Comparison of ENCODE assay signal across 14 cellular contexts in genomic region chr10:11822031-11822756, GRCh38. TPM values are rescaled to one million over a fixed set of nuclear protein-coding genes. Genes with fewer than 3 reads are reported as not detected.
A peak's percentile ranks its signal among the peaks of the same experiment; 100 is the strongest.
DNase-seq lines count a peak whose midpoint lies in the region; ATAC-seq, FAIRE-seq and TF ChIP-seq lines count a peak whose summit lies in the region.
"Had no signal": no experiment of that assay in that cellular context is flagged by ENCODE, and none has a peak within 500 bp of the region (broad histone marks: within the 10 kb centered on the region; RNA-seq: fewer than 3 reads in every experiment).

No MANE protein-coding gene starts in this region.

- peak overlapping the region; percentile 92 to 93; a peak in 5 of 6 replicates for H3K27ac ChIP-seq in A549
- H3K27ac ChIP-seq: uterus had no signal

- CTCF ChIA-PET in A549 (lab: Yijun Ruan, JAX): interaction anchor here (0.6 to 4.9 kb wide), 7 partner anchors 13 to 164 kb away, joined by 3 to 77 read pairs (median 4); no protein-coding TSS in a partner anchor

- peak overlapping the region; percentile 85 for H3K4me2 ChIP-seq in A549

- no peak overlapping the region for H3K27ac Mint-ChIP-seq in activated T-helper 17 cell treated with anti-CD3 and anti-CD28 coated beads, Interleukin-2, amount 50 U/mL, for 72 hours

- POLR2A ChIA-PET in A549 (lab: Yijun Ruan, JAX): interaction anchor here (0.6 to 1.2 kb wide), 3 partner anchors 9 to 29 kb away, joined by 3 to 4 read pairs (median 3); no protein-coding TSS in a partner anchor

- H3K27me3 Mint-ChIP-seq in activated T-helper 17 cell treated with anti-CD3 and anti-CD28 coated beads, Interleukin-2, amount 50 U/mL, for 72 hours: peaks cover 35% of the 10 kb centered on the region

- peaks cover 34% of the 10 kb centered on the region for H3K4me1 ChIP-seq in A549
- H3K4me1 ChIP-seq: uterus had no signal

- no peak for TF ChIP-seq POLR2A in A549 (IDR thresholded peaks at IDR 0.05; ENCODE audit: low read length)

- WGBS in A549 (ENCODE audit: missing lambda C conversion rate): 51% methylated on average over 5 of the region's 5 CpGs

- H3K4me3 ChIP-seq in A549: no peak overlapping the region

- H3K9me3 Mint-ChIP-seq in activated T-helper 17 cell treated with anti-CD3 and anti-CD28 coated beads, Interleukin-2, amount 50 U/mL, for 72 hours: no peaks in the 10 kb centered on the region

- TF ChIP-seq RAD21 in A549 (conservative IDR thresholded peaks at IDR 0.05 in 1 of 2, IDR thresholded peaks at IDR 0.05 in 1 of 2): no peak

- DNase-seq in A549 (ENCODE audit: low read depth in 1 of 2, low spot score in 1 of 2) (no peak), ELR (ENCODE audit: low read depth) (peak; percentile 62), kidney tubule cell (ENCODE audit: low spot score) (peak; percentile 85), hypothalamus (lab: John Stamatoyannopoulos, UW) (no peak)
- no peak for DNase-seq in activated CD4-positive, CD25-positive, alpha-beta regulatory T cell (lab: John Stamatoyannopoulos, UW)
- DNase-seq in stimulated activated naive CD4-positive, alpha-beta T cell (lab: John Stamatoyannopoulos, UW): no peak
- DNase-seq: KG1, NCI-H1694, NCI-H2171, NCI-H748 treated with DMSO at 0.1 percent for 48 hours, sigmoid colon had no signal

- no peak for FAIRE-seq in A549 (lab: Jason Lieb, UNC)

- H3K9me3 ChIP-seq in A549: no peaks in the 10 kb centered on the region
- H3K9me3 ChIP-seq: sigmoid colon, uterus had no signal

- H3K4me1 Mint-ChIP-seq in activated T-helper 17 cell treated with anti-CD3 and anti-CD28 coated beads, Interleukin-2, amount 50 U/mL, for 72 hours: peaks cover 5% of the 10 kb centered on the region

- no peak for TF ChIP-seq CTCF in A549 (IDR thresholded peaks at IDR 0.05)

- no peak for ATAC-seq in A549
- no peak for ATAC-seq in activated T-helper 17 cell treated with anti-CD3 and anti-CD28 coated beads, Interleukin-2, amount 50 U/mL, for 72 hours (replicated peaks)
- ATAC-seq in HG02970 (IDR thresholded peaks at IDR 0.05; ENCODE audit: low FRiP score, unreplicated experiment): no peak

- H3K36me3 Mint-ChIP-seq in activated T-helper 17 cell treated with anti-CD3 and anti-CD28 coated beads, Interleukin-2, amount 50 U/mL, for 72 hours (ENCODE audit: low read depth): no peaks in the 10 kb centered on the region

- peak overlapping the region; percentile 28 for H3K4me3 Mint-ChIP-seq in activated T-helper 17 cell treated with anti-CD3 and anti-CD28 coated beads, Interleukin-2, amount 50 U/mL, for 72 hours

- TF ChIP-seq EP300 in A549 (IDR thresholded peaks at IDR 0.05): no peak

TF ChIP-seq in A549, 52 proteins besides CTCF, POLR2A, EP300 and RAD21:
- TF ChIP-seq E2F6 (IDR thresholded peaks at IDR 0.05; ENCODE audit: borderline replicate concordance, low read depth) (no peak), ESRRA (IDR thresholded peaks at IDR 0.05; ENCODE audit: borderline replicate concordance, low read length) (no peak), FOSL2 (IDR thresholded peaks at IDR 0.05) (no peak), FOSL2 (CRISPR knock-in tag; IDR thresholded peaks at IDR 0.05) (no peak), KDM1A (IDR thresholded peaks at IDR 0.05; ENCODE audit: low read depth) (peak; percentile 93), ZNF302 (CRISPR knock-in tag; IDR thresholded peaks at IDR 0.05) (no peak), BHLHE40 (IDR thresholded peaks at IDR 0.05; ENCODE audit: low read depth, low read length) (no peak), HDAC2 (IDR thresholded peaks at IDR 0.05) (peak; percentile 95), BCL3 (IDR thresholded peaks at IDR 0.05) (no peak), PBX3 (IDR thresholded peaks at IDR 0.05) (no peak), NPAS2 (CRISPR knock-in tag; IDR thresholded peaks at IDR 0.05; ENCODE audit: borderline replicate concordance) (no peak), RFX5 (IDR thresholded peaks at IDR 0.05) (no peak), CHD4 (IDR thresholded peaks at IDR 0.05; ENCODE audit: borderline replicate concordance) (peak; percentile 73; the same call in 1 of the 2 replicates)

RNA-seq across cellular contexts. Expression of gene PROSER2, which starts 1.0 kb away (rescaled TPM):
- 8.9 and 10.1 TPM in 2 replicates for polyA plus RNA-seq in A549 (2011; rRNA removed)
- polyA plus RNA-seq in A549 (2012; cell fraction: cytosol; rRNA removed): 13.2 and 17.1 TPM in 2 replicates
- polyA plus RNA-seq in A549 (2012; cell fraction: nucleus; rRNA removed): 23.0 and 32.5 TPM in 2 replicates
- polyA plus RNA-seq in A549 (2017; fragmentation: RNase III; extraction: RNeasy Plus Mini Kit Qiagen cat#74134 plus additional on column Dnase treatment): 14.2 to 15.2 TPM (median 14.4 TPM) in 3 replicates
- polyA minus RNA-seq in A549 (2011; rRNA and poly(A)+ RNA removed): 5.3 and 11.5 TPM in 2 replicates
- total RNA-seq in activated T-helper 17 cell treated with anti-CD3 and anti-CD28 coated beads, Interleukin-2, amount 50 U/mL, for 72 hours: 1 to 10 TPM in 1 of 2 donors, under 1 TPM in 1; 0.37 to 1.6 TPM

Comparison
In these comparisons a context has a peak if more than half of its experiments do, and no peak if none do; other contexts are left out.
1. DNase-seq: peak in ELR (single experiment) and kidney tubule cell (single experiment); none in A549 (0 of 2), hypothalamus (0 of 51), activated CD4-positive, CD25-positive, alpha-beta regulatory T cell (0 of 4) and stimulated activated naive CD4-positive, alpha-beta T cell (0 of 6).